8 cellular contexts compared by ENCODE assay signal in the genomic region with DNA sequence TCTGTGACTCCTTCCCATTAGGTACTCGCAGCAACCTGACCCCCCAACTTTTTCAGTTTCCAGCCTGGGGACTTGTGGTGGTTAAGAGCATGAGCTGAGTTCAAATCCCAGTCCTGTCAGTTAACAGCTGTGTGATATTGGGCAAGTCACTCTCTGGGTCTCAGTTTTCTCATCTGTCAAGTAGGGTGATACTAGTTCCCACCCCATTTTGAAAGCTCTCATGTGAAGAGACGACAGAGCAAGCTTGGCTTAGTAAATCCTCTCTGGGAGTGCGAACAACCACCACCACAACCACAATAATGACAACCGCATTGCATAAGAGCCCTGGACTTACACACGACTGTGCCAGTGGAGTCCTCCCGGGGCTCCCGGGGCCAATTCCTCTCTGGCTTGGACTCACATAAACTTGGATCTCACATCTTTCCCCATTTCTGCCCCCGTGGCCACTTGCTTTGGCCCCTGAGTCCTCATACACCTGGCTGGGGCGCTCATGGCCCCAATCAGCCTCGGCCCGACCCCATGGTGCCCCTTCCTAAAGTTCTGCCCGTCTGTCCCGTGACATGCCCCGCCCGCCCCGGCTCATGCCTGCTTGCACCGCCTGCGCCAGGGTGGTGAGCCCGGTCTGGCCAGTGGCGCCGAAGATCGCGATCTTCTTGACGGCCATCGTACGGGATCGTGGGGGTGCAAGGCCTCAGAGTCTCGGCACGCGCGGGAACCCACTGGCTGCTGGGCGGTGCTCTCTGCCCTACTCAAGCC. TPM values are rescaled to one million over a fixed set of nuclear protein-coding genes. Genes with fewer than 3 reads are reported as not detected.
DNase-seq lines count a peak whose midpoint lies in the region; ATAC-seq and TF ChIP-seq lines count a peak whose summit lies in the region.

A gene (minus strand): TSS at position 721 of the 756 bp plus-strand sequence. CDS start 57 bp downstream, at position 664.

- H3K9me3 ChIP-seq in neuron (ENCODE audit: low read length) = no peaks in the 10 kb centered on the region

- no peaks in the 10 kb centered on the region for H3K9me3 Mint-ChIP-seq in activated CD4-positive, alpha-beta memory T cell treated with anti-CD3 and anti-CD28 coated beads for 36 hours

- H3K4me3 ChIP-seq in fibroblast of the aortic adventitia (ENCODE audit: low read depth, low read length) = peak within 1 kb of the TSS; percentile 91
- peak within 1 kb of the TSS; percentile 85 for H3K4me3 ChIP-seq in neuron (ENCODE audit: low read length)

- H2AFZ ChIP-seq in neuron (ENCODE audit: low read depth, low read length) = peak within 1 kb of the TSS; percentile 99

- intact Hi-C loops in activated CD4-positive, alpha-beta memory T cell treated with anti-CD3 and anti-CD28 coated beads for 36 hours (cut with micrococcal nuclease) = loop anchor here (1.0 to 10.0 kb wide), 6 partner anchors 21 to 290 kb away; a partner anchor contains a TSS

- ATAC-seq in HG03097 (IDR thresholded peaks at IDR 0.05; ENCODE audit: low FRiP score, unreplicated experiment) = no peak

- peaks cover 10% of the 10 kb centered on the region for H3K27me3 Mint-ChIP-seq in activated CD4-positive, alpha-beta memory T cell treated with anti-CD3 and anti-CD28 coated beads for 36 hours

- peaks cover 22% of the 10 kb centered on the region for H3K27me3 ChIP-seq in neuron (ENCODE audit: insufficient read depth, low read length)

- POLR2A ChIA-PET in activated CD4-positive, alpha-beta memory T cell treated with anti-CD3 and anti-CD28 coated beads for 36 hours (lab: Charles Lee) = interaction anchor here (0.6 to 4.3 kb wide), 7 partner anchors 11 to 799 kb away, joined by 3 to 20 read pairs (median 4); a partner anchor contains a TSS

- H3K27ac Mint-ChIP-seq in activated CD4-positive, alpha-beta memory T cell treated with anti-CD3 and anti-CD28 coated beads for 36 hours = peak within 1 kb of the TSS; percentile 68

- H3K4me1 ChIP-seq in neuron (ENCODE audit: insufficient read depth, low read length) = peaks cover 15% of the 10 kb centered on the region

- peaks cover 5% of the 10 kb centered on the region for H3K36me3 Mint-ChIP-seq in activated CD4-positive, alpha-beta memory T cell treated with anti-CD3 and anti-CD28 coated beads for 36 hours

- CTCF ChIA-PET in activated CD4-positive, alpha-beta memory T cell treated with anti-CD3 and anti-CD28 coated beads for 36 hours (lab: Charles Lee) = interaction anchor here (0.6 to 4.1 kb wide), 21 partner anchors 10 to 169 kb away, joined by 3 to 32 read pairs (median 6); a partner anchor contains a TSS

- peaks cover 31% of the 10 kb centered on the region for H3K4me1 Mint-ChIP-seq in activated CD4-positive, alpha-beta memory T cell treated with anti-CD3 and anti-CD28 coated beads for 36 hours (ENCODE audit: low read depth)

- no peak for TF ChIP-seq CTCF in fibroblast of the aortic adventitia (IDR thresholded peaks at IDR 0.05; ENCODE audit: insufficient read depth, low read length)

- peak; percentile 46 for DNase-seq in activated CD4-positive, alpha-beta T cell treated with anti-CD3 and anti-CD28 coated beads for 48 hours
- DNase-seq in activated CD4-positive, alpha-beta T cell treated with anti-CD3 and anti-CD28 coated beads, Interleukin-2, amount 50 U/mL, for 4 hours = no peak
- DNase-seq in LHCN-M2 (ENCODE audit: low read depth) (peak; percentile 71), fibroblast of the aortic adventitia (ENCODE audit: low read depth) (peak; percentile 82), NCI-H2081 (lab: John Stamatoyannopoulos, UW) (no peak)
- DNase-seq in activated CD4-positive, alpha-beta memory T cell treated with anti-CD3 and anti-CD28 coated beads for 36 hours = peak; percentile 72

- peak within 1 kb of the TSS; percentile 76 for H3K4me3 Mint-ChIP-seq in activated CD4-positive, alpha-beta memory T cell treated with anti-CD3 and anti-CD28 coated beads for 36 hours

- H3K36me3 ChIP-seq in neuron (ENCODE audit: insufficient read depth, low read length) = no peaks in the 10 kb centered on the region

RNA-seq across cellular contexts. Expression of the gene that starts here (rescaled TPM):
- total RNA-seq in LHCN-M2 (2014; rRNA removed) (83.3 and 92.0 TPM in 2 replicates), fibroblast of the aortic adventitia (ENCODE audit: low replicate concordance) (71.5 and 77.2 TPM in 2 replicates)
- polyA plus RNA-seq in LHCN-M2 (2012) = 149 TPM
- 10 to 100 TPM; 34.6 to 37.6 TPM for total RNA-seq in activated CD4-positive, alpha-beta memory T cell treated with anti-CD3 and anti-CD28 coated beads for 36 hours

Comparison
In these comparisons a context has a peak if more than half of its experiments do, and no peak if none do; other contexts are left out.
1. DNase-seq: peak in activated CD4-positive, alpha-beta T cell treated with anti-CD3 and anti-CD28 coated beads for 48 hours (single experiment), LHCN-M2 (single experiment), activated CD4-positive, alpha-beta memory T cell treated with anti-CD3 and anti-CD28 coated beads for 36 hours (single experiment) and fibroblast of the aortic adventitia (single experiment); none in activated CD4-positive, alpha-beta T cell treated with anti-CD3 and anti-CD28 coated beads, Interleukin-2, amount 50 U/mL, for 4 hours (0 of 2) and NCI-H2081 (0 of 2).